ENCODE assay signal across 22 cellular contexts in genomic region chr14:63006515-63006914, GRCh38. TPM values are rescaled to one million over a fixed set of nuclear protein-coding genes. Genes with fewer than 3 reads are reported as not detected.
"Had no signal": no experiment of that assay in that cellular context is flagged by ENCODE, and none has a peak within 500 bp of the region (broad histone marks: within the 10 kb centered on the region; RNA-seq: fewer than 3 reads in every experiment).

No MANE protein-coding gene starts in this region.

- H3K4me3 Mint-ChIP-seq: activated naive CD8-positive, alpha-beta T cell treated with anti-CD3 and anti-CD28 coated beads for 36 hours; brain; central memory CD8-positive, alpha-beta T cell; naive B cell; neural progenitor cell had no signal

- DNase-seq: activated CD4-positive, alpha-beta T cell treated with anti-CD3 and anti-CD28 coated beads, Interleukin-2, amount 50 U/mL, for 48 hours; activated CD4-positive, CD25-positive, alpha-beta regulatory T cell treated with anti-CD3 and anti-CD28 coated beads, Interleukin-2, amount 50 U/mL, for 72 hours; activated gamma-delta T cell treated with Interleukin-2 at 50 U/mL for 16 hours; activated naive CD8-positive, alpha-beta T cell treated with anti-CD3 and anti-CD28 coated beads for 36 hours; activated T-cell treated with anti-CD3 and anti-CD28 coated beads, Interleukin-2, amount 50 U/mL, for 48 hours; hippocampal formation; left lung; naive B cell; ovary; right lobe of liver; stimulated activated CD4-positive, alpha-beta T cell treated with anti-CD3 and anti-CD28 coated beads, Interleukin-4, amount 100 ng/mL, for 4 hours; stimulated activated CD8-positive, alpha-beta memory T cell treated with anti-CD3 and anti-CD28 coated beads, Interleukin-4, amount 100 ng/mL, for 48 hours; stimulated activated naive CD8-positive, alpha-beta T cell treated with anti-CD3 and anti-CD28 coated beads, Interleukin-15, Interleukin-2, amounts not matched to agents 100 U/mL and 50 U/mL, for 24 hours; trophoblast cell had no signal

- H3K4me3 ChIP-seq: coronary artery, left lung, neural progenitor cell, ovary, right lobe of liver, smooth muscle cell had no signal

- H3K36me3 Mint-ChIP-seq: activated naive CD8-positive, alpha-beta T cell treated with anti-CD3 and anti-CD28 coated beads for 36 hours; brain; naive B cell; neural progenitor cell had no signal

- H3K9me3 Mint-ChIP-seq: activated naive CD8-positive, alpha-beta T cell treated with anti-CD3 and anti-CD28 coated beads for 36 hours; brain; central memory CD8-positive, alpha-beta T cell; neural progenitor cell had no signal

- ATAC-seq: esophagus mucosa; left lung; right lobe of liver; stimulated activated naive CD8-positive, alpha-beta T cell treated with anti-CD3 and anti-CD28 coated beads, Interleukin-15, Interleukin-2, amounts not matched to agents 100 U/mL and 50 U/mL, for 24 hours had no signal

- H3K9me3 ChIP-seq: left lung, ovary, right lobe of liver had no signal

- H3K36me3 ChIP-seq: left lung, neural progenitor cell, ovary, right lobe of liver had no signal

- H3K4me1 Mint-ChIP-seq: activated naive CD8-positive, alpha-beta T cell treated with anti-CD3 and anti-CD28 coated beads for 36 hours; central memory CD8-positive, alpha-beta T cell; naive B cell had no signal

- H3K27me3 Mint-ChIP-seq: brain; central memory CD8-positive, alpha-beta T cell; naive B cell had no signal

- H3K27me3 ChIP-seq: left lung, neural progenitor cell, ovary, right lobe of liver had no signal

- H3K4me1 ChIP-seq: left lung, right lobe of liver had no signal

- H3K27ac Mint-ChIP-seq: activated naive CD8-positive, alpha-beta T cell treated with anti-CD3 and anti-CD28 coated beads for 36 hours; brain; naive B cell; neural progenitor cell had no signal

- H3K27ac ChIP-seq: coronary artery, left lung, neural progenitor cell, ovary, right lobe of liver had no signal

RNA-seq across cellular contexts. Expression of gene KCNH5, which starts 38.7 kb away (rescaled TPM):
- total RNA-seq: activated naive CD8-positive, alpha-beta T cell treated with anti-CD3 and anti-CD28 coated beads for 36 hours; esophagus mucosa; mononuclear cell; pulmonary artery endothelial cell; right lobe of liver had no signal
